ENCODE assay signal across 10 cellular contexts in genomic region chr6:3813150-3813780, GRCh38. TPM values are rescaled to one million over a fixed set of nuclear protein-coding genes. Genes with fewer than 3 reads are reported as not detected.
DNase-seq lines count a peak whose midpoint lies in the region; ATAC-seq, FAIRE-seq and TF ChIP-seq lines count a peak whose summit lies in the region.
"Had no signal": no experiment of that assay in that cellular context is flagged by ENCODE, and none has a peak within 500 bp of the region (broad histone marks: within the 10 kb centered on the region; RNA-seq: fewer than 3 reads in every experiment).

No MANE protein-coding gene starts in this region.

- DNase-seq in GM12865 (ENCODE audit: low read depth) (peak; percentile 54), bronchial epithelial cell (ENCODE audit: low read depth) (peak; percentile 53), osteoblast (ENCODE audit: insufficient read length, low spot score, missing footprints) (peak; percentile 92), inferior parietal cortex (ENCODE audit: extremely low spot score) (no peak), hypothalamus (lab: John Stamatoyannopoulos, UW) (no peak), cortex of kidney (lab: John Stamatoyannopoulos, UW) (no peak)
- DNase-seq in effector CD4-positive, alpha-beta T cell, result no peak

- H3K79me2 ChIP-seq in osteoblast (ENCODE audit: insufficient read depth, low read length), result no peaks in the 10 kb centered on the region

- H3K9me3 ChIP-seq in osteoblast (ENCODE audit: low read depth, low read length), result no peaks in the 10 kb centered on the region

- no peak overlapping the region for H2AFZ ChIP-seq in osteoblast (ENCODE audit: low read length)

- no peak for FAIRE-seq in bronchial epithelial cell (lab: Jason Lieb, UNC)

- H3K36me3 ChIP-seq in bronchial epithelial cell (ENCODE audit: control insufficient read depth, insufficient read depth, low read length) (no peaks in the 10 kb centered on the region), osteoblast (ENCODE audit: insufficient read depth, low read length) (no peaks in the 10 kb centered on the region)

- H3K4me1 ChIP-seq in osteoblast (ENCODE audit: insufficient read depth, low read length), result peaks cover 22% of the 10 kb centered on the region

- H4K20me1 ChIP-seq in osteoblast (ENCODE audit: insufficient read depth, low read length), result no peaks in the 10 kb centered on the region

- peak; percentile 87 for ATAC-seq in HG03108 (IDR thresholded peaks at IDR 0.05; ENCODE audit: unreplicated experiment)

- TF ChIP-seq CTCF in GM12865 (IDR thresholded peaks at IDR 0.05; ENCODE audit: insufficient read depth, low read depth, low read length, missing control alignments), result no peak
- TF ChIP-seq CTCF in bronchial epithelial cell (IDR thresholded peaks at IDR 0.05; ENCODE audit: insufficient read depth, low read length, severe bottlenecking), result no peak
- no peak for TF ChIP-seq CTCF in osteoblast (IDR thresholded peaks at IDR 0.05; ENCODE audit: extremely low read depth, low read depth, low read length)

- H3K4me2 ChIP-seq in osteoblast (ENCODE audit: insufficient read depth, low read length), result peak overlapping the region; percentile 41

- H3K27me3 ChIP-seq in bronchial epithelial cell (ENCODE audit: control insufficient read depth, insufficient read depth, low read length), result no peaks in the 10 kb centered on the region
- H3K27me3 ChIP-seq in osteoblast (ENCODE audit: insufficient read depth, low read length), result no peaks in the 10 kb centered on the region
- H3K27me3 ChIP-seq: dorsolateral prefrontal cortex had no signal

- H3K4me3 ChIP-seq in GM12865 (ENCODE audit: low read depth, low read length) (no peak overlapping the region), bronchial epithelial cell (ENCODE audit: low read depth, low read length) (no peak overlapping the region), osteoblast (ENCODE audit: insufficient read depth, low read length) (no peak overlapping the region)
- H3K4me3 ChIP-seq: dorsolateral prefrontal cortex, SK-N-MC had no signal

- H3K27ac ChIP-seq in osteoblast (ENCODE audit: low read depth, low read length), result no peak overlapping the region
- H3K27ac ChIP-seq: dorsolateral prefrontal cortex, SK-N-MC had no signal

RNA-seq across cellular contexts. Expression of gene FAM50B, which starts 35.9 kb away (rescaled TPM):
- total RNA-seq in bronchial epithelial cell (6.0 and 10.3 TPM in 2 replicates), osteoblast (7.1 and 8.0 TPM in 2 replicates)

Comparison
In these comparisons a context has a peak if more than half of its experiments do, and no peak if none do; other contexts are left out.
1. DNase-seq: peak in GM12865 (single experiment), bronchial epithelial cell (single experiment) and osteoblast (single experiment); none in inferior parietal cortex (single experiment), effector CD4-positive, alpha-beta T cell (single experiment), hypothalamus (0 of 51) and cortex of kidney (single experiment).